14 cellular contexts compared by ENCODE assay signal in genomic region chr22:31747441-31747840, GRCh38. TPM values are rescaled to one million over a fixed set of nuclear protein-coding genes. Genes with fewer than 3 reads are reported as not detected.
DNase-seq lines count a peak whose midpoint lies in the region; TF ChIP-seq lines count a peak whose summit lies in the region.
"Had no signal": no experiment of that assay in that cellular context is flagged by ENCODE, and none has a peak within 500 bp of the region (broad histone marks: within the 10 kb centered on the region; RNA-seq: fewer than 3 reads in every experiment).

No MANE protein-coding gene starts in this region.

- H3K4me3 Mint-ChIP-seq in T-helper 1 cell treated with Interleukin-12 subunit alpha and Interleukin-12 subunit beta and Interleukin-4 antibody, amounts not matched to agents 30 μg/mL and 1 μg/mL, for 36 hours = peak overlapping the region; percentile 98
- H3K4me3 Mint-ChIP-seq in IgD-negative memory B cell (peak overlapping the region in 2 of 4 donors; percentile 36 to 87), osteocyte (ENCODE audit: unreplicated experiment) (no peak overlapping the region)

- WGBS in mammary epithelial cell (ENCODE audit: low coverage, missing lambda C conversion rate) = 92% methylated on average over 3 of the region's 4 CpGs

- DNase-seq in T-helper 1 cell (no peak), mammary epithelial cell (no peak), osteocyte (ENCODE audit: extremely low spot score, unreplicated experiment) (no peak), NCI-H1417 treated with DMSO at 0.1 percent for 48 hours (lab: John Stamatoyannopoulos, UW) (no peak), AG20443 (ENCODE audit: low spot score) (no peak)
- DNase-seq in stimulated activated CD4-positive, alpha-beta T cell treated with anti-CD3 and anti-CD28 coated beads, Interleukin-12 subunit alpha, Interleukin-12 subunit beta, amount 100 ng/mL, for 4 hours = no peak
- DNase-seq: IMR-90, kidney glomerular epithelial cell, naive B cell, small intestine, testis had no signal

- H3K36me3 ChIP-seq in mammary epithelial cell (ENCODE audit: insufficient read depth, low read length) = peaks cover 13% of the 10 kb centered on the region

- no TSS peak for BruUV-seq in mammary epithelial cell (replicated peaks; lab: Mats Ljungman, UMichigan)

- peaks cover 4% of the 10 kb centered on the region for H3K4me1 ChIP-seq in mammary epithelial cell (ENCODE audit: insufficient read depth, low read length)

- H3K36me3 Mint-ChIP-seq in T-helper 1 cell treated with Interleukin-12 subunit alpha and Interleukin-12 subunit beta and Interleukin-4 antibody, amounts not matched to agents 30 μg/mL and 1 μg/mL, for 36 hours (ENCODE audit: low read depth) = peaks cover 16% of the 10 kb centered on the region
- H3K36me3 Mint-ChIP-seq in IgD-negative memory B cell (peaks cover 2% of the 10 kb centered on the region), osteocyte (ENCODE audit: unreplicated experiment) (peaks cover 8% of the 10 kb centered on the region)

- no peak overlapping the region for H3K4me3 ChIP-seq in mammary epithelial cell (replicated peaks in 1 of 3; ENCODE audit: insufficient read depth in 1 of 3, low read depth in 2 of 3, low read length in 3 of 3)
- H3K4me3 ChIP-seq: gastroesophageal sphincter, testis had no signal

- H3K9me3 Mint-ChIP-seq in T-helper 1 cell treated with Interleukin-12 subunit alpha and Interleukin-12 subunit beta and Interleukin-4 antibody, amounts not matched to agents 30 μg/mL and 1 μg/mL, for 36 hours = no peaks in the 10 kb centered on the region
- H3K9me3 Mint-ChIP-seq in IgD-negative memory B cell (peaks cover 0 to 1% (median 0%) of the 10 kb centered on the region in 3 donors), osteocyte (ENCODE audit: unreplicated experiment) (no peaks in the 10 kb centered on the region)

- CTCF ChIA-PET in mammary epithelial cell (lab: Charles Lee; ENCODE audit: low non-redundant PET) = no interaction called here

- intact Hi-C loops in mammary epithelial cell (cut with micrococcal nuclease) = no loop called here

- no peak overlapping the region for H3K27ac Mint-ChIP-seq in T-helper 1 cell treated with Interleukin-12 subunit alpha and Interleukin-12 subunit beta and Interleukin-4 antibody, amounts not matched to agents 30 μg/mL and 1 μg/mL, for 36 hours
- H3K27ac Mint-ChIP-seq in IgD-negative memory B cell (peak overlapping the region in 2 of 3 donors; percentile 53 to 91), osteocyte (ENCODE audit: unreplicated experiment) (peak overlapping the region; percentile 15)

- dilution Hi-C loops in mammary epithelial cell (cut with HindIII; ENCODE audit: low sequenced_read_pairs) = loop anchor here (5.0 kb wide), 1 partner anchor 80 kb away; no protein-coding TSS in a partner anchor

- H3K9ac ChIP-seq in mammary epithelial cell (ENCODE audit: insufficient read depth, low read length) = no peak overlapping the region

- no peak overlapping the region for H3K27ac ChIP-seq in mammary epithelial cell (ENCODE audit: insufficient read depth, low read depth, low read length)
- H3K27ac ChIP-seq: gastroesophageal sphincter, testis had no signal

- H3K4me1 Mint-ChIP-seq in T-helper 1 cell treated with Interleukin-12 subunit alpha and Interleukin-12 subunit beta and Interleukin-4 antibody, amounts not matched to agents 30 μg/mL and 1 μg/mL, for 36 hours (ENCODE audit: low read depth) = peaks cover 34% of the 10 kb centered on the region
- H3K4me1 Mint-ChIP-seq in IgD-negative memory B cell = peaks cover 35 to 40% (median 35%) of the 10 kb centered on the region in 3 donors
- peaks cover 40% of the 10 kb centered on the region for H3K4me1 Mint-ChIP-seq in osteocyte (ENCODE audit: unreplicated experiment)

- no peaks in the 10 kb centered on the region for H3K27me3 Mint-ChIP-seq in T-helper 1 cell treated with Interleukin-12 subunit alpha and Interleukin-12 subunit beta and Interleukin-4 antibody, amounts not matched to agents 30 μg/mL and 1 μg/mL, for 36 hours (ENCODE audit: low read depth)
- H3K27me3 Mint-ChIP-seq in IgD-negative memory B cell = no peaks in the 10 kb centered on the region
- H3K27me3 Mint-ChIP-seq in osteocyte (ENCODE audit: unreplicated experiment) = no peaks in the 10 kb centered on the region
- H3K27me3 Mint-ChIP-seq: naive B cell had no signal

- no peak overlapping the region for H2AFZ ChIP-seq in mammary epithelial cell (ENCODE audit: low read depth, low read length)

- no peaks in the 10 kb centered on the region for H3K27me3 ChIP-seq in mammary epithelial cell (ENCODE audit: insufficient read depth, low read length)
- H3K27me3 ChIP-seq: gastroesophageal sphincter, testis had no signal

- no peaks in the 10 kb centered on the region for H3K9me3 ChIP-seq in mammary epithelial cell (replicated peaks; ENCODE audit: insufficient read depth, low read length)
- H3K9me3 ChIP-seq: gastroesophageal sphincter, testis had no signal

- peak overlapping the region; percentile 83 for H3K4me2 ChIP-seq in mammary epithelial cell (ENCODE audit: insufficient read depth, low read depth, low read length)

- in situ Hi-C loops in mammary epithelial cell (cut with MboI; ENCODE audit: low sequenced_read_pairs in 2 of 2) = no loop called here

- no peak for TF ChIP-seq CTCF in mammary epithelial cell (conservative IDR thresholded peaks at IDR 0.05 in 1 of 2, IDR thresholded peaks at IDR 0.05 in 1 of 2; ENCODE audit: extremely low read depth in 1 of 2, insufficient read depth in 1 of 2, low read depth in 1 of 2, low read length in 2 of 2)
- no peak for TF ChIP-seq CTCF in osteocyte (IDR thresholded peaks at IDR 0.05)

- no peaks in the 10 kb centered on the region for H4K20me1 ChIP-seq in mammary epithelial cell (ENCODE audit: insufficient read depth, low read length)

- H3K79me2 ChIP-seq in mammary epithelial cell (ENCODE audit: insufficient read depth, low read length) = peaks cover 69% of the 10 kb centered on the region

RNA-seq across cellular contexts. Expression of gene PRR14L, which starts 2.5 kb away (rescaled TPM):
- 28.4 TPM for polyA plus RNA-seq in IgD-negative memory B cell
- 10 to 100 TPM; 28.7 to 39.3 TPM for total RNA-seq in mammary epithelial cell
- polyA plus RNA-seq in mammary epithelial cell = 11.7 TPM
- 83.9 TPM for polyA minus RNA-seq in mammary epithelial cell
- total RNA-seq in osteocyte = 48.2 and 49.3 TPM in 2 replicates

RNA-seq across cellular contexts. Expression of gene DEPDC5, which starts 6.4 kb away (rescaled TPM):
- polyA plus RNA-seq in IgD-negative memory B cell (30.7 TPM), mammary epithelial cell (7.2 TPM)
- total RNA-seq in mammary epithelial cell (10 to 100 TPM; 14.8 to 23.6 TPM), osteocyte (30.7 and 33.4 TPM in 2 replicates)
- 34.5 TPM for polyA minus RNA-seq in mammary epithelial cell
